8 cellular contexts compared by ENCODE assay signal in the genomic region with DNA sequence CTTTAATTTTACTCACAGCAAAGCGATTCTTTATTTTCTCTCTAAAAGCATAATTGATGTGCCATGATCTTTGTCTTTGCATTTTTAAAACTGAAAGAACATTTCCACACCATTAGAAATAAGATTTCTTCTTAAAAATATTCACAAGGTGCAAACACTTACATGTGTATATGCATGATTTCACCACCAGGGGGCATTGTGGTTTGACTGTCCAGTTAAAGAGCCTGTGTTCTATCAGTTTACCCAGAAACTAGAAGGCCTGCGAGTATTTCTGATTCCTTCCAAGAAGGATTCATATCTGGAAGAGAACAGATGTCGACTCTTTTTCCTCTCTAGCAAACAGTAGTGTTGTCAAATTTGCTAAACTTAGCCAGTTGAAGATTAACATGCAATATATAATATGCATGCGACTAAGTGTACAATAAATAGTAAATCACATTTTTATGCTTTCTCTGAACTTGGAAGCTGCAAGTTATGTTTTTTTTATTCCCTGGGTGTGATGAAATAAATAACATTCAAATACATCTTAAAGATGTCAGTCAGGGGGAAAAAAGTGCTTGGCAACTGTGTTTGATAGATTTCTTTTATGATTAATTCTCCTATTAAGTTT.
A peak's percentile ranks its signal among the peaks of the same experiment; 100 is the strongest.
DNase-seq lines count a peak whose midpoint lies in the region; ATAC-seq and TF ChIP-seq lines count a peak whose summit lies in the region.

No MANE protein-coding gene starts in this region.

- 31 to 33% methylated on average over 4 of the region's 4 CpGs for WGBS in tibial nerve, 2 donors

- H3K9me3 Mint-ChIP-seq in memory B cell: no peaks in the 10 kb centered on the region

- no peak for TF ChIP-seq EP300 in tibial nerve (IDR thresholded peaks at IDR 0.05)

- DNase-seq in NOMO-1 treated with DMSO at 0.1 percent for 48 hours (lab: John Stamatoyannopoulos, UW; ENCODE audit: unreplicated experiment): peak; percentile 55
- no peak for DNase-seq in NOMO-1 treated with dmso at 0.1 percent for 144 hours (lab: John Stamatoyannopoulos, UW; ENCODE audit: unreplicated experiment)
- DNase-seq in LHCN-M2 (ENCODE audit: low read depth): peak; percentile 35
- peak in 3 of 5 experiments; percentile 6 to 65 (median 15) for DNase-seq in T-helper 2 cell
- DNase-seq in colonic mucosa: peak; percentile 69
- peak; percentile 21 to 33 for DNase-seq in memory B cell (ENCODE audit: low spot score in 2 of 2)
- DNase-seq in tibial nerve (ENCODE audit: low spot score in 2 of 2): peak; percentile 25 to 88

- intact Hi-C loops in colonic mucosa (cut with DNase I): loop anchor here (10.0 kb wide), 2 partner anchors 271 to 1101 kb away; a partner anchor contains a TSS

- H3K27ac Mint-ChIP-seq in memory B cell: no peak overlapping the region

- peaks cover 1% of the 10 kb centered on the region for H3K27me3 Mint-ChIP-seq in memory B cell

- no peak for TF ChIP-seq POLR2A in tibial nerve (IDR thresholded peaks at IDR 0.05)

- H3K27me3 ChIP-seq in colonic mucosa: no peaks in the 10 kb centered on the region
- no peaks in the 10 kb centered on the region for H3K27me3 ChIP-seq in tibial nerve

- peaks cover 2% of the 10 kb centered on the region for H3K36me3 Mint-ChIP-seq in memory B cell

- H3K4me1 Mint-ChIP-seq in memory B cell: peaks cover 3% of the 10 kb centered on the region

- H3K9me3 ChIP-seq in colonic mucosa: no peaks in the 10 kb centered on the region
- H3K9me3 ChIP-seq in tibial nerve: no peaks in the 10 kb centered on the region

- H3K27ac ChIP-seq in colonic mucosa (no peak overlapping the region), tibial nerve (peak overlapping the region in 1 of 4 donors; percentile 81)

- no peak overlapping the region for H3K4me3 Mint-ChIP-seq in memory B cell

- H3K4me3 ChIP-seq in colonic mucosa (no peak overlapping the region), tibial nerve (no peak overlapping the region)

- no peak overlapping the region for H3K9ac ChIP-seq in colonic mucosa (ENCODE audit: low read depth in 2 of 2, low read length in 2 of 2)

- ATAC-seq in memory B cell (ENCODE audit: low read depth) (no peak), HG02970 (IDR thresholded peaks at IDR 0.05; ENCODE audit: low FRiP score, unreplicated experiment) (no peak)

- TF ChIP-seq CTCF in colonic mucosa (IDR thresholded peaks at IDR 0.05) (peak; percentile 82), tibial nerve (IDR thresholded peaks at IDR 0.05) (peak; percentile 71 to 81 (median 75))

- no peaks in the 10 kb centered on the region for H3K4me1 ChIP-seq in colonic mucosa
- peaks cover 0 to 32% (median 9%) of the 10 kb centered on the region in 4 donors for H3K4me1 ChIP-seq in tibial nerve

- H3K36me3 ChIP-seq in colonic mucosa (no peaks in the 10 kb centered on the region), tibial nerve (no peaks in the 10 kb centered on the region)
